In genomic region chr17:57554826-57555635, GRCh38 we compare ENCODE assay signal across 1 cellular context.
TF ChIP-seq lines count a peak whose summit lies in the region.

No MANE protein-coding gene starts in this region.

TF ChIP-seq in GM23338, 12 proteins besides CTCF, POLR2A, EP300 and RAD21 (continued from another document):
- TF ChIP-seq, protein P1, sequence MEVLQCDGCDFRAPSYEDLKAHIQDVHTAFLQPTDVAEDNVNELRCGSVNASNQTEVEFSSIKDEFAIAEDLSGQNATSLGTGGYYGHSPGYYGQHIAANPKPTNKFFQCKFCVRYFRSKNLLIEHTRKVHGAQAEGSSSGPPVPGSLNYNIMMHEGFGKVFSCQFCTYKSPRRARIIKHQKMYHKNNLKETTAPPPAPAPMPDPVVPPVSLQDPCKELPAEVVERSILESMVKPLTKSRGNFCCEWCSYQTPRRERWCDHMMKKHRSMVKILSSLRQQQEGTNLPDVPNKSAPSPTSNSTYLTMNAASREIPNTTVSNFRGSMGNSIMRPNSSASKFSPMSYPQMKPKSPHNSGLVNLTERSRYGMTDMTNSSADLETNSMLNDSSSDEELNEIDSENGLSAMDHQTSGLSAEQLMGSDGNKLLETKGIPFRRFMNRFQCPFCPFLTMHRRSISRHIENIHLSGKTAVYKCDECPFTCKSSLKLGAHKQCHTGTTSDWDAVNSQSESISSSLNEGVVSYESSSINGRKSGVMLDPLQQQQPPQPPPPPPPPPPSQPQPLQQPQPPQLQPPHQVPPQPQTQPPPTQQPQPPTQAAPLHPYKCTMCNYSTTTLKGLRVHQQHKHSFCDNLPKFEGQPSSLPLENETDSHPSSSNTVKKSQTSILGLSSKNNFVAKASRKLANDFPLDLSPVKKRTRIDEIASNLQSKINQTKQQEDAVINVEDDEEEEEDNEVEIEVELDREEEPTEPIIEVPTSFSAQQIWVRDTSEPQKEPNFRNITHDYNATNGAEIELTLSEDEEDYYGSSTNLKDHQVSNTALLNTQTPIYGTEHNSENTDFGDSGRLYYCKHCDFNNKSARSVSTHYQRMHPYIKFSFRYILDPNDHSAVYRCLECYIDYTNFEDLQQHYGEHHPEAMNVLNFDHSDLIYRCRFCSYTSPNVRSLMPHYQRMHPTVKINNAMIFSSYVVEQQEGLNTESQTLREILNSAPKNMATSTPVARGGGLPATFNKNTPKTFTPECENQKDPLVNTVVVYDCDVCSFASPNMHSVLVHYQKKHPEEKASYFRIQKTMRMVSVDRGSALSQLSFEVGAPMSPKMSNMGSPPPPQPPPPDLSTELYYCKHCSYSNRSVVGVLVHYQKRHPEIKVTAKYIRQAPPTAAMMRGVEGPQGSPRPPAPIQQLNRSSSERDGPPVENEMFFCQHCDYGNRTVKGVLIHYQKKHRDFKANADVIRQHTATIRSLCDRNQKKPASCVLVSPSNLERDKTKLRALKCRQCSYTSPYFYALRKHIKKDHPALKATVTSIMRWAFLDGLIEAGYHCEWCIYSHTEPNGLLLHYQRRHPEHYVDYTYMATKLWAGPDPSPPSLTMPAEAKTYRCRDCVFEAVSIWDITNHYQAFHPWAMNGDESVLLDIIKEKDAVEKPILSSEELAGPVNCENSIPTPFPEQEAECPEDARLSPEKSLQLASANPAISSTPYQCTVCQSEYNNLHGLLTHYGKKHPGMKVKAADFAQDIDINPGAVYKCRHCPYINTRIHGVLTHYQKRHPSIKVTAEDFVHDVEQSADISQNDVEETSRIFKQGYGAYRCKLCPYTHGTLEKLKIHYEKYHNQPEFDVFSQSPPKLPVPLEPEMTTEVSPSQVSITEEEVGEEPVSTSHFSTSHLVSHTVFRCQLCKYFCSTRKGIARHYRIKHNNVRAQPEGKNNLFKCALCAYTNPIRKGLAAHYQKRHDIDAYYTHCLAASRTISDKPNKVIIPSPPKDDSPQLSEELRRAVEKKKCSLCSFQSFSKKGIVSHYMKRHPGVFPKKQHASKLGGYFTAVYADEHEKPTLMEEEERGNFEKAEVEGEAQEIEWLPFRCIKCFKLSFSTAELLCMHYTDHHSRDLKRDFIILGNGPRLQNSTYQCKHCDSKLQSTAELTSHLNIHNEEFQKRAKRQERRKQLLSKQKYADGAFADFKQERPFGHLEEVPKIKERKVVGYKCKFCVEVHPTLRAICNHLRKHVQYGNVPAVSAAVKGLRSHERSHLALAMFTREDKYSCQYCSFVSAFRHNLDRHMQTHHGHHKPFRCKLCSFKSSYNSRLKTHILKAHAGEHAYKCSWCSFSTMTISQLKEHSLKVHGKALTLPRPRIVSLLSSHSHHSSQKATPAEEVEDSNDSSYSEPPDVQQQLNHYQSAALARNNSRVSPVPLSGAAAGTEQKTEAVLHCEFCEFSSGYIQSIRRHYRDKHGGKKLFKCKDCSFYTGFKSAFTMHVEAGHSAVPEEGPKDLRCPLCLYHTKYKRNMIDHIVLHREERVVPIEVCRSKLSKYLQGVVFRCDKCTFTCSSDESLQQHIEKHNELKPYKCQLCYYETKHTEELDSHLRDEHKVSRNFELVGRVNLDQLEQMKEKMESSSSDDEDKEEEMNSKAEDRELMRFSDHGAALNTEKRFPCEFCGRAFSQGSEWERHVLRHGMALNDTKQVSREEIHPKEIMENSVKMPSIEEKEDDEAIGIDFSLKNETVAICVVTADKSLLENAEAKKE (CRISPR knock-in tag; IDR thresholded peaks at IDR 0.05), result no peak
- TF ChIP-seq POLR2AphosphoS5 (IDR thresholded peaks at IDR 0.05; ENCODE audit: low read depth) (no peak), JUNB (IDR thresholded peaks at IDR 0.05; ENCODE audit: unreplicated experiment) (no peak), CREB1 (CRISPR knock-in tag; IDR thresholded peaks at IDR 0.05; ENCODE audit: low read depth) (no peak), ETS1 (IDR thresholded peaks at IDR 0.05) (no peak), NANOG (IDR thresholded peaks at IDR 0.05; ENCODE audit: borderline replicate concordance) (no peak), ZNF114 (CRISPR knock-in tag; IDR thresholded peaks at IDR 0.05) (no peak), EZH2phosphoT487 (IDR thresholded peaks at IDR 0.05; ENCODE audit: unreplicated experiment) (no peak), EZH2 (IDR thresholded peaks at IDR 0.05; ENCODE audit: low read depth, unreplicated experiment) (no peak), STAT1 (IDR thresholded peaks at IDR 0.05; ENCODE audit: unreplicated experiment) (no peak)
- TF ChIP-seq, protein P2, sequence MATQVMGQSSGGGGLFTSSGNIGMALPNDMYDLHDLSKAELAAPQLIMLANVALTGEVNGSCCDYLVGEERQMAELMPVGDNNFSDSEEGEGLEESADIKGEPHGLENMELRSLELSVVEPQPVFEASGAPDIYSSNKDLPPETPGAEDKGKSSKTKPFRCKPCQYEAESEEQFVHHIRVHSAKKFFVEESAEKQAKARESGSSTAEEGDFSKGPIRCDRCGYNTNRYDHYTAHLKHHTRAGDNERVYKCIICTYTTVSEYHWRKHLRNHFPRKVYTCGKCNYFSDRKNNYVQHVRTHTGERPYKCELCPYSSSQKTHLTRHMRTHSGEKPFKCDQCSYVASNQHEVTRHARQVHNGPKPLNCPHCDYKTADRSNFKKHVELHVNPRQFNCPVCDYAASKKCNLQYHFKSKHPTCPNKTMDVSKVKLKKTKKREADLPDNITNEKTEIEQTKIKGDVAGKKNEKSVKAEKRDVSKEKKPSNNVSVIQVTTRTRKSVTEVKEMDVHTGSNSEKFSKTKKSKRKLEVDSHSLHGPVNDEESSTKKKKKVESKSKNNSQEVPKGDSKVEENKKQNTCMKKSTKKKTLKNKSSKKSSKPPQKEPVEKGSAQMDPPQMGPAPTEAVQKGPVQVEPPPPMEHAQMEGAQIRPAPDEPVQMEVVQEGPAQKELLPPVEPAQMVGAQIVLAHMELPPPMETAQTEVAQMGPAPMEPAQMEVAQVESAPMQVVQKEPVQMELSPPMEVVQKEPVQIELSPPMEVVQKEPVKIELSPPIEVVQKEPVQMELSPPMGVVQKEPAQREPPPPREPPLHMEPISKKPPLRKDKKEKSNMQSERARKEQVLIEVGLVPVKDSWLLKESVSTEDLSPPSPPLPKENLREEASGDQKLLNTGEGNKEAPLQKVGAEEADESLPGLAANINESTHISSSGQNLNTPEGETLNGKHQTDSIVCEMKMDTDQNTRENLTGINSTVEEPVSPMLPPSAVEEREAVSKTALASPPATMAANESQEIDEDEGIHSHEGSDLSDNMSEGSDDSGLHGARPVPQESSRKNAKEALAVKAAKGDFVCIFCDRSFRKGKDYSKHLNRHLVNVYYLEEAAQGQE (IDR thresholded peaks at IDR 0.05; ENCODE audit: unreplicated experiment), result no peak
